In the genomic region with DNA sequence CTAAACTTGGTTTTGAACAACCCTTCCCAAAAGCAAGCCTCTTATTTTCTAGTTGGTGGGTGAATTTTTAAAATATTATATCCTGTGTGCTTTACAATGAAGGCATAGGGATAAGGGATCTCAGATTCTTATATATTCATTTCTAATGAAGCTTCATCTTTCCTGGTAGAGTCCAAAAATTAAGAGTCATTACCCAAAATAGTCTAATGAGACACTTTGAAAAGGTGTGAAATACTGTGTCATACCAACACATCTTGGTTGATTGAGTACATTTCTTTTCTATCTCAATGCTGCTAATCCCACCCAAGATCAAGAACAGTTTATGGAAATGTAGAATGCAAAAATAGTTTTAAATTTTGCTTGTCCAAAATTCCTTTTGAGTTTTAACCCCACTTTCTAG, we compare ENCODE assay signal across 13 cellular contexts. TPM values are rescaled to one million over a fixed set of nuclear protein-coding genes. Genes with fewer than 3 reads are reported as not detected.
"Had no signal": no experiment of that assay in that cellular context is flagged by ENCODE, and none has a peak within 500 bp of the region (broad histone marks: within the 10 kb centered on the region; RNA-seq: fewer than 3 reads in every experiment).

No MANE protein-coding gene starts in this region.

- H3K9me3 Mint-ChIP-seq: activated CD4-positive, alpha-beta memory T cell treated with anti-CD3 and anti-CD28 coated beads for 36 hours had no signal

- H2AFZ ChIP-seq: parathyroid adenoma had no signal

- H3K27ac Mint-ChIP-seq: activated CD4-positive, alpha-beta memory T cell treated with anti-CD3 and anti-CD28 coated beads for 36 hours; activated naive CD8-positive, alpha-beta T cell had no signal

- FAIRE-seq: bronchial epithelial cell, keratinocyte had no signal

- H3K4me1 ChIP-seq: foreskin keratinocyte, parathyroid adenoma had no signal

- H3K4me3 Mint-ChIP-seq: activated CD4-positive, alpha-beta memory T cell treated with anti-CD3 and anti-CD28 coated beads for 36 hours; activated naive CD8-positive, alpha-beta T cell had no signal

- H3K27ac ChIP-seq: foreskin keratinocyte, parathyroid adenoma had no signal

- H3K79me2 ChIP-seq: parathyroid adenoma had no signal

- H3K36me3 Mint-ChIP-seq: activated CD4-positive, alpha-beta memory T cell treated with anti-CD3 and anti-CD28 coated beads for 36 hours; activated naive CD8-positive, alpha-beta T cell had no signal

- ATAC-seq: foreskin keratinocyte, left ventricle myocardium superior had no signal

- H3K9ac ChIP-seq: parathyroid adenoma had no signal

- DNase-seq: activated CD4-positive, alpha-beta memory T cell treated with anti-CD3 and anti-CD28 coated beads for 36 hours; activated CD4-positive, alpha-beta T cell treated with anti-CD3 and anti-CD28 coated beads for 1 hour; activated gamma-delta T cell; activated T-cell treated with anti-CD3 and anti-CD28 coated beads, Interleukin-2, amount 50 U/mL, for 48 hours; anterior cingulate cortex; foreskin keratinocyte; left ventricle myocardium superior; T-helper 9 cell; trophoblast cell had no signal

RNA-seq across cellular contexts. Expression of gene EBF1, which starts 7.4 kb away (rescaled TPM):
- total RNA-seq: activated CD4-positive, alpha-beta memory T cell treated with anti-CD3 and anti-CD28 coated beads for 36 hours; bronchial epithelial cell; foreskin keratinocyte had no signal
- polyA plus RNA-seq: foreskin keratinocyte, keratinocyte had no signal
